15 cellular contexts compared by ENCODE assay signal in the genomic region with DNA sequence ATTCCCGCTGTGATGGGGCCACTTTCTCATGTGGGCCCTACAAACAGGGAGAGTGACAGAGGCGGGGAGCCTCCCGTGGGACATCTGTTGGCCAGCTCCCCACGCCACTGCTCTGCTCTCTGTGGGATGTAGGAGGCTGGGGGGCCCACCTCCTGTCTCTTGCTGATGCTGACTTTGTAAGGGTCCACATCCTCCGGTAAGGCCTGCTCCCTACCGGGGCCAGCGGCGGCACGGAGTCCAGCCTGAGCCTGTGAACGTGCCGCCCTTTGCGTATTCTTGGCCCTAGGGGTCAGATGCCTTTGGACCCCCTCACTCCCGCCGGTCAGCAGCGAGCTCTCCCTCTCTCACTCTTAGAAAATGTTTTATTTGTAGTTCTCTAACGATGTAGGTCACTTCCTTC.
DNase-seq lines count a peak whose midpoint lies in the region; ATAC-seq, FAIRE-seq and TF ChIP-seq lines count a peak whose summit lies in the region.
"Had no signal": no experiment of that assay in that cellular context is flagged by ENCODE, and none has a peak within 500 bp of the region (broad histone marks: within the 10 kb centered on the region; RNA-seq: fewer than 3 reads in every experiment).

No MANE protein-coding gene starts in this region.

- TF ChIP-seq CTCF in HepG2 (CRISPR knock-in tag; IDR thresholded peaks at IDR 0.05) = no peak
- no peak for TF ChIP-seq CTCF in right lobe of liver (IDR thresholded peaks at IDR 0.05)
- no peak for TF ChIP-seq CTCF in HEK293 (tag by site-specific recombination; IDR thresholded peaks at IDR 0.05)
- no peak for TF ChIP-seq CTCF in chondrocyte (IDR thresholded peaks at IDR 0.05)

- no peak overlapping the region for H3K4me3 Mint-ChIP-seq in chondrocyte (ENCODE audit: unreplicated experiment)
- no peak overlapping the region for H3K4me3 Mint-ChIP-seq in stimulated activated memory B cell treated with anti-CD40 and anti-IgM and Interleukin-4, amounts not matched to agents 10 μg/mL and 1 μg/mL and 100 μg/mL, for 72 hours
- H3K4me3 Mint-ChIP-seq: CD4-positive, alpha-beta memory T cell had no signal

- CTCF ChIA-PET in HepG2 (lab: Yijun Ruan, JAX; ENCODE audit: low intra/inter-chr PET ratio, low total read pairs) = no interaction called here
- CTCF ChIA-PET in HEK293 (lab: Yijun Ruan, JAX) = no interaction called here

- H3K36me3 Mint-ChIP-seq in chondrocyte (ENCODE audit: low read depth) = no peaks in the 10 kb centered on the region
- H3K36me3 Mint-ChIP-seq in stimulated activated memory B cell treated with anti-CD40 and anti-IgM and Interleukin-4, amounts not matched to agents 10 μg/mL and 1 μg/mL and 100 μg/mL, for 72 hours = no peaks in the 10 kb centered on the region
- H3K36me3 Mint-ChIP-seq: CD4-positive, alpha-beta memory T cell had no signal

- no peaks in the 10 kb centered on the region for H4K20me1 ChIP-seq in HepG2 (ENCODE audit: insufficient read depth, low read length)

- H3K4me2 ChIP-seq in HepG2 (ENCODE audit: low read depth, low read length) = peak overlapping the region; percentile 50

- BruUV-seq in HepG2 (replicated peaks; lab: Mats Ljungman, UMichigan) = no TSS peak

- no peak overlapping the region for H3K27ac Mint-ChIP-seq in chondrocyte (ENCODE audit: unreplicated experiment)
- peak overlapping the region; percentile 25 for H3K27ac Mint-ChIP-seq in stimulated activated memory B cell treated with anti-CD40 and anti-IgM and Interleukin-4, amounts not matched to agents 10 μg/mL and 1 μg/mL and 100 μg/mL, for 72 hours
- H3K27ac Mint-ChIP-seq: CD4-positive, alpha-beta memory T cell had no signal

- TF ChIP-seq RAD21 in HepG2 (CRISPR knock-in tag; IDR thresholded peaks at IDR 0.05) = no peak

- H3K4me3 ChIP-seq in HepG2 (replicated peaks in 1 of 3; ENCODE audit: insufficient read depth in 1 of 3, low read depth in 2 of 3, low read length in 3 of 3) = peak overlapping the region in 1 of 3 experiments; percentile 15; a peak in 1 of 6 replicates
- no peak overlapping the region for H3K4me3 ChIP-seq in right lobe of liver
- H3K4me3 ChIP-seq in HEK293 (ENCODE audit: low read depth, low read length) = no peak overlapping the region
- H3K4me3 ChIP-seq: GM12878 had no signal

- in situ Hi-C loops in HepG2 (cut with HindIII; ENCODE audit: extremely low pct_ligation_motif_present, low pct_unique_long_range_greater_than_20kb) = loop anchor here (25.0 kb wide), 1 partner anchor 308 kb away; no protein-coding TSS in a partner anchor

- H3K9me3 Mint-ChIP-seq in chondrocyte (ENCODE audit: low read depth) = no peaks in the 10 kb centered on the region
- H3K9me3 Mint-ChIP-seq in stimulated activated memory B cell treated with anti-CD40 and anti-IgM and Interleukin-4, amounts not matched to agents 10 μg/mL and 1 μg/mL and 100 μg/mL, for 72 hours = no peaks in the 10 kb centered on the region
- H3K9me3 Mint-ChIP-seq: CD4-positive, alpha-beta memory T cell had no signal

- ATAC-seq in HepG2 (peak; percentile 39), right lobe of liver (no peak), HG02885 (IDR thresholded peaks at IDR 0.05; ENCODE audit: poor library complexity, unreplicated experiment) (no peak)
- ATAC-seq in stimulated activated memory B cell treated with anti-CD40 and anti-IgM and Interleukin-4, amounts not matched to agents 10 μg/mL and 1 μg/mL and 100 μg/mL, for 72 hours = no peak
- ATAC-seq: GM12878 had no signal

- TF ChIP-seq POLR2A in HepG2 (IDR thresholded peaks at IDR 0.05; ENCODE audit: insufficient read depth in 1 of 2, low read depth in 2 of 2, low read length in 2 of 2) (no peak), right lobe of liver (IDR thresholded peaks at IDR 0.05) (no peak)

- H3K27ac ChIP-seq in HepG2 (ENCODE audit: extremely low read length, insufficient read depth, low read length) (no peak overlapping the region), right lobe of liver (no peak overlapping the region), HEK293 (ENCODE audit: extremely low read depth, low read depth, low read length) (no peak overlapping the region)
- H3K27ac ChIP-seq: C4-2B had no signal

- no peaks in the 10 kb centered on the region for H3K9me3 ChIP-seq in HepG2 (ENCODE audit: low read length)
- no peaks in the 10 kb centered on the region for H3K9me3 ChIP-seq in right lobe of liver
- H3K9me3 ChIP-seq in HEK293 (ENCODE audit: control insufficient read depth, insufficient read depth, low read depth, low read length) = no peaks in the 10 kb centered on the region
- H3K9me3 ChIP-seq: BE2C had no signal

- H3K4me1 ChIP-seq in HepG2 (ENCODE audit: insufficient read depth, low read length) (peaks cover 75% of the 10 kb centered on the region), right lobe of liver (peaks cover 0 to 13% (median 3%) of the 10 kb centered on the region in 4 donors), HEK293 (ENCODE audit: control insufficient read depth, insufficient read depth, low read length) (peaks cover 7% of the 10 kb centered on the region)

- no peaks in the 10 kb centered on the region for H3K36me3 ChIP-seq in HepG2 (replicated peaks in 1 of 2; ENCODE audit: control insufficient read depth in 1 of 2, insufficient read depth in 2 of 2, low read length in 2 of 2)
- no peaks in the 10 kb centered on the region for H3K36me3 ChIP-seq in right lobe of liver
- H3K36me3 ChIP-seq in HEK293 (ENCODE audit: control insufficient read depth in 2 of 2, insufficient read depth in 1 of 2, low read length in 2 of 2) = no peaks in the 10 kb centered on the region
- H3K36me3 ChIP-seq: BE2C had no signal

- intact Hi-C loops in HepG2 (cut with micrococcal nuclease; ENCODE audit: unreplicated experiment) (loop anchor here (10.0 kb wide), 1 partner anchor 100 kb away; no protein-coding TSS in a partner anchor), right lobe of liver (cut with DNase I) (loop anchor here in 1 of 2 donors (10.0 kb wide), 1 partner anchor 300 kb away; no protein-coding TSS in a partner anchor)

- H3K9ac ChIP-seq in HepG2 (ENCODE audit: insufficient read depth, low read depth, low read length) = no peak overlapping the region

- whole genome bisulfite sequencing in HepG2 (ENCODE audit: low lambda C conversion rate) = 6% methylated on average over 8 of the region's 16 CpGs
- 64% methylated on average over 1 of the region's 16 CpGs for WGBS in right lobe of liver (ENCODE audit: insufficient coverage, low coverage, low lambda C conversion rate, missing lambda C conversion rate)

- no peaks in the 10 kb centered on the region for H3K27me3 Mint-ChIP-seq in chondrocyte (ENCODE audit: low read depth)
- H3K27me3 Mint-ChIP-seq in stimulated activated memory B cell treated with anti-CD40 and anti-IgM and Interleukin-4, amounts not matched to agents 10 μg/mL and 1 μg/mL and 100 μg/mL, for 72 hours = no peaks in the 10 kb centered on the region

- no peak overlapping the region for H2AFZ ChIP-seq in HepG2 (ENCODE audit: low read length)

- POLR2A ChIA-PET in HepG2 (lab: Yijun Ruan, JAX) = no interaction called here
- POLR2A ChIA-PET in HEK293 (lab: Yijun Ruan, JAX) = no interaction called here

- no peak for FAIRE-seq in HepG2 (lab: Jason Lieb, UNC)
- FAIRE-seq: A204.1, GM12878, H1, HTR-8/SVneo had no signal

- DNase-seq in HepG2 (ENCODE audit: low spot score) (no peak), right lobe of liver (no peak), chondrocyte (ENCODE audit: low spot score) (peak; percentile 72), iPS-NIHi11 (ENCODE audit: low spot score) (no peak)
- DNase-seq: BE2C; CD4-positive, alpha-beta memory T cell; DMS79 had no signal

- peaks cover 71% of the 10 kb centered on the region for H3K4me1 Mint-ChIP-seq in chondrocyte (ENCODE audit: low read depth)
- H3K4me1 Mint-ChIP-seq in stimulated activated memory B cell treated with anti-CD40 and anti-IgM and Interleukin-4, amounts not matched to agents 10 μg/mL and 1 μg/mL and 100 μg/mL, for 72 hours = peaks cover 14% of the 10 kb centered on the region

- H3K79me2 ChIP-seq in HepG2 (ENCODE audit: insufficient read depth, low read length) = no peaks in the 10 kb centered on the region

- H3K27me3 ChIP-seq in HepG2 (ENCODE audit: control insufficient read depth in 1 of 2, insufficient read depth in 2 of 2, low read length in 2 of 2) (no peaks in the 10 kb centered on the region), right lobe of liver (no peaks in the 10 kb centered on the region)
- H3K27me3 ChIP-seq: BE2C had no signal

- TF ChIP-seq EP300 in HepG2 (IDR thresholded peaks at IDR 0.05; ENCODE audit: low read depth in 2 of 2, low read length in 2 of 2) = 0 out of 4 replicates have a peak, but pooled peaks of 1 of the 2 experiments have one; percentile 15
- TF ChIP-seq EP300 in HepG2 (CRISPR knock-in tag; IDR thresholded peaks at IDR 0.05; ENCODE audit: borderline replicate concordance) = no peak

TF ChIP-seq in HepG2, 621 proteins besides CTCF, POLR2A, EP300 and RAD21 (continues in another document):
- TF ChIP-seq ZNF766 (CRISPR knock-in tag; IDR thresholded peaks at IDR 0.05; ENCODE audit: borderline replicate concordance) (no peak), HIVEP1 (CRISPR knock-in tag; IDR thresholded peaks at IDR 0.05) (no peak), RARA (CRISPR knock-in tag; IDR thresholded peaks at IDR 0.05) (0 out of 2 replicates have a peak, but pooled peaks have one; percentile 13), ZNF253 (CRISPR knock-in tag; IDR thresholded peaks at IDR 0.05; ENCODE audit: borderline replicate concordance) (no peak), CENPT (CRISPR knock-in tag; IDR thresholded peaks at IDR 0.05; ENCODE audit: low read depth) (no peak), AGO2 (optimal IDR thresholded peaks at IDR 0.05; ENCODE audit: low read depth, low read length) (no peak), NR2F1 (CRISPR knock-in tag; IDR thresholded peaks at IDR 0.05) (0 out of 4 replicates have a peak, but pooled peaks of 1 of the 2 experiments have one; percentile 41), GZF1 (CRISPR knock-in tag; IDR thresholded peaks at IDR 0.05) (no peak)

TF ChIP-seq in HEK293, 187 proteins besides CTCF, POLR2A, EP300 and RAD21 (continues in another document):
- TF ChIP-seq OSR2 (tag by site-specific recombination; IDR thresholded peaks at IDR 0.05) (no peak), YY2 (tag by site-specific recombination; IDR thresholded peaks at IDR 0.05) (no peak), ZIC2 (tag by site-specific recombination; IDR thresholded peaks at IDR 0.05) (peak; percentile 38), ZBTB8A (tag by site-specific recombination; IDR thresholded peaks at IDR 0.05) (no peak), TCF7L2 (IDR thresholded peaks at IDR 0.05; ENCODE audit: borderline replicate concordance, low read depth, low read length) (no peak)
- TF ChIP-seq, protein P1, sequence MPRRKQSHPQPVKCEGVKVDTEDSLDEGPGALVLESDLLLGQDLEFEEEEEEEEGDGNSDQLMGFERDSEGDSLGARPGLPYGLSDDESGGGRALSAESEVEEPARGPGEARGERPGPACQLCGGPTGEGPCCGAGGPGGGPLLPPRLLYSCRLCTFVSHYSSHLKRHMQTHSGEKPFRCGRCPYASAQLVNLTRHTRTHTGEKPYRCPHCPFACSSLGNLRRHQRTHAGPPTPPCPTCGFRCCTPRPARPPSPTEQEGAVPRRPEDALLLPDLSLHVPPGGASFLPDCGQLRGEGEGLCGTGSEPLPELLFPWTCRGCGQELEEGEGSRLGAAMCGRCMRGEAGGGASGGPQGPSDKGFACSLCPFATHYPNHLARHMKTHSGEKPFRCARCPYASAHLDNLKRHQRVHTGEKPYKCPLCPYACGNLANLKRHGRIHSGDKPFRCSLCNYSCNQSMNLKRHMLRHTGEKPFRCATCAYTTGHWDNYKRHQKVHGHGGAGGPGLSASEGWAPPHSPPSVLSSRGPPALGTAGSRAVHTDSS (tag by site-specific recombination; IDR thresholded peaks at IDR 0.05) = no peak
